ENCODE assay signal across 19 cellular contexts in the genomic region with DNA sequence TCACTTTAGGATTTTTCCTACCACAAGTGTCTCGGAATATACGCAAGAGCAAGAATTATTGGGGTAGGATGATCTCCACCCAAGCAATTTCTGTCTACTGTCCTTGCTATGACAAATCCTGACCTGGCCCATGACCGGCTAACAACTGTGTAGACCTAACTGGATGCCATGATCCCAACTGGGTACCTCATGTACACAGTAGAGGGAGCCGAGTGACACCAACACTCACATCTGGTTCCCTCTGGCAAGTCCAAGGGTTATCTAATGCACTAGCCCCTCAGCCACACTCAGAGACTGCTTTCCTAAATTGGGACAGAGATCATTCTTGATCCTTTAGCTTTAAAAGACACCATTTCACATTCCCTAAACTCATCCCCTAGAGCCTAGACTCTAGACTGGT.
A peak's percentile ranks its signal among the peaks of the same experiment; 100 is the strongest.
DNase-seq lines count a peak whose midpoint lies in the region; TF ChIP-seq lines count a peak whose summit lies in the region.
"Had no signal": no experiment of that assay in that cellular context is flagged by ENCODE, and none has a peak within 500 bp of the region (broad histone marks: within the 10 kb centered on the region; RNA-seq: fewer than 3 reads in every experiment).

No MANE protein-coding gene starts in this region.

- H2BK120ac ChIP-seq in mesendoderm (ENCODE audit: low read depth, low read length) = no peak overlapping the region

- DNase-seq in DMS53 (lab: John Stamatoyannopoulos, UW) = peak; percentile 26
- DNase-seq in DMS53 treated with DMSO at 0.1 percent for 48 hours (lab: John Stamatoyannopoulos, UW; ENCODE audit: unreplicated experiment) = no peak
- DNase-seq in M059J (ENCODE audit: low read depth) = peak; percentile 35
- no peak for DNase-seq in WERI-Rb-1
- DNase-seq in mesendoderm = peak; percentile 44
- DNase-seq in RWPE1 (ENCODE audit: low spot score) = no peak
- DNase-seq in NCI-H2107 treated with DMSO at 0.1 percent for 48 hours (lab: John Stamatoyannopoulos, UW; ENCODE audit: unreplicated experiment) = no peak
- DNase-seq in tibial nerve (ENCODE audit: low spot score in 2 of 2) = no peak
- DNase-seq: 8988T, DMS79 treated with DMSO at 0.1 percent for 48 hours, GDM1, GOT3, Karpas-422, NCI-H1417 treated with DMSO at 0.1 percent for 48 hours, NCI-H2081, NCI-H446, NCI-H82 had no signal

- TF ChIP-seq POLR2A in tibial nerve (IDR thresholded peaks at IDR 0.05) = no peak

- no peak for TF ChIP-seq EP300 in tibial nerve (IDR thresholded peaks at IDR 0.05)

- no peak overlapping the region for H4K5ac ChIP-seq in mesendoderm (ENCODE audit: low read length)

- no peak overlapping the region for H2BK15ac ChIP-seq in mesendoderm (replicated peaks; ENCODE audit: low read depth)

- H2BK5ac ChIP-seq in mesendoderm (ENCODE audit: low read length) = no peak overlapping the region

- POLR2A ChIA-PET in RWPE1 (lab: Yijun Ruan, JAX; ENCODE audit: low non-redundant PET) = no interaction called here

- no peak overlapping the region for H3K4me2 ChIP-seq in mesendoderm (ENCODE audit: low read length)

- H3K4ac ChIP-seq in mesendoderm (ENCODE audit: low read depth, low read length) = no peak overlapping the region

- H3K79me2 ChIP-seq in mesendoderm (ENCODE audit: control insufficient read depth, insufficient read depth, low read length) = no peaks in the 10 kb centered on the region

- peaks cover 8% of the 10 kb centered on the region for H3K9me3 ChIP-seq in WERI-Rb-1 (ENCODE audit: severe bottlenecking)
- H3K9me3 ChIP-seq in tibial nerve = no peaks in the 10 kb centered on the region
- H3K9me3 ChIP-seq: SJSA1 had no signal

- no peaks in the 10 kb centered on the region for H3K4me1 ChIP-seq in mesendoderm (ENCODE audit: control insufficient read depth, low read depth, low read length)
- H3K4me1 ChIP-seq in tibial nerve = peaks cover 0 to 11% (median 0%) of the 10 kb centered on the region in 4 donors
- H3K4me1 ChIP-seq: SJSA1 had no signal

- H3K23ac ChIP-seq in mesendoderm (ENCODE audit: low read length) = no peak overlapping the region

- H3K27me3 ChIP-seq in WERI-Rb-1 (ENCODE audit: insufficient read depth, low read depth, severe bottlenecking) = no peaks in the 10 kb centered on the region
- no peaks in the 10 kb centered on the region for H3K27me3 ChIP-seq in mesendoderm (ENCODE audit: insufficient read depth, low read length, poor library complexity)
- H3K27me3 ChIP-seq in tibial nerve = no peaks in the 10 kb centered on the region
- H3K27me3 ChIP-seq: SJSA1 had no signal

- H3K4me3 ChIP-seq in WERI-Rb-1 (ENCODE audit: low read depth, low read length) (no peak overlapping the region), mesendoderm (ENCODE audit: low read length) (no peak overlapping the region), tibial nerve (no peak overlapping the region)
- H3K4me3 ChIP-seq: SJSA1 had no signal

- H4K8ac ChIP-seq in mesendoderm (ENCODE audit: low read depth, low read length) = no peak overlapping the region

- H3K18ac ChIP-seq in mesendoderm (ENCODE audit: low read length) = no peak overlapping the region

- no peaks in the 10 kb centered on the region for H3K79me1 ChIP-seq in mesendoderm (ENCODE audit: low read length)

- no peak overlapping the region for H2AK5ac ChIP-seq in mesendoderm (ENCODE audit: low read length)

- H3K36me3 ChIP-seq in WERI-Rb-1 (no peaks in the 10 kb centered on the region), mesendoderm (ENCODE audit: control insufficient read depth, insufficient read depth, low read length) (no peaks in the 10 kb centered on the region), tibial nerve (no peaks in the 10 kb centered on the region)
- H3K36me3 ChIP-seq: SJSA1 had no signal

- no CpG with 5 or more reads among the region's 4 CpGs for WGBS in mesendoderm (ENCODE audit: extremely low coverage, insufficient coverage, low lambda C conversion rate)
- 93 to 97% methylated on average over 4 of the region's 4 CpGs for WGBS in tibial nerve, 2 donors

- no peak overlapping the region for H3K9ac ChIP-seq in mesendoderm (ENCODE audit: low read length)

- H3K56ac ChIP-seq in mesendoderm (ENCODE audit: low read length) = no peak overlapping the region

- TF ChIP-seq CTCF in WERI-Rb-1 (IDR thresholded peaks at IDR 0.05; ENCODE audit: low read depth, low read length) (peak; percentile 14; the same call in 1 of the 2 replicates), RWPE1 (conservative IDR thresholded peaks at IDR 0.05; ENCODE audit: low read depth) (no peak), tibial nerve (IDR thresholded peaks at IDR 0.05) (no peak)

- H3K27ac ChIP-seq in WERI-Rb-1 = no peak overlapping the region
- H3K27ac ChIP-seq in mesendoderm (ENCODE audit: low read depth, low read length) = no peak overlapping the region
- H3K27ac ChIP-seq in RWPE1 = no peak overlapping the region
- no peak overlapping the region for H3K27ac ChIP-seq in tibial nerve
- H3K27ac ChIP-seq: C4-2B, SJSA1 had no signal

- CTCF ChIA-PET in RWPE1 (lab: Yijun Ruan, JAX) = no interaction called here

Comparison
In these comparisons a context has a peak if more than half of its experiments do, and no peak if none do; other contexts are left out.
1. DNase-seq: peak in DMS53 (single experiment), M059J (single experiment) and mesendoderm (single experiment); none in DMS53 treated with DMSO at 0.1 percent for 48 hours (single experiment), WERI-Rb-1 (single experiment), RWPE1 (single experiment), NCI-H2107 treated with DMSO at 0.1 percent for 48 hours (single experiment) and tibial nerve (0 of 2).